In the genomic region with DNA sequence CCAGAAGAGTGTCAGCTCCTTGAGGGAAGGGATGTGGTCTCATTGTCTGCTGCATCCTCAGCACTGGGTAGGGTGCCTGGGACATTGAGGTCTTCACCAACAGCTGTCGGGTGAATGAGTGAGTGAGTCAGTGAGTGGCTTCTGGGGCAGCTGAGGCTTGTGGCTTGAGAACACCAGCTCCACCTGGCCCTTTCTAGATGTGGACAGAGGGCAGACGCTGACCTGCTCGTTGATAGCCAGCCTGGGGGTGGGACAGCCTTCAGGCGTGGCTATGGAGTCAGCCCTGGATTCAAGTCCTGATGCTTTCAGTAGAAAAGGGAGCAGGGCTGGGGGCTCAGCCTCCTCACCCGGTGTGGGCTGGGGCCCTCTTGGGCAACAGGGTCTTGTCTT, we compare ENCODE assay signal across 1 cellular context.
TF ChIP-seq lines count a peak whose summit lies in the region.

No MANE protein-coding gene starts in this region.

TF ChIP-seq in HCT116, 20 proteins besides CTCF, POLR2A, EP300 and RAD21:
- TF ChIP-seq CEBPB (IDR thresholded peaks at IDR 0.05; ENCODE audit: low read depth) (no peak), TCF7L2 (IDR thresholded peaks at IDR 0.05; ENCODE audit: borderline replicate concordance, extremely low read depth, insufficient read depth, insufficient read length) (no peak), CBX3 (IDR thresholded peaks at IDR 0.05; ENCODE audit: low read depth) (no peak), ZFX (IDR thresholded peaks at IDR 0.05) (no peak)
TF ChIP-seq in HCT116: peak in this region for 0.
